ENCODE assay signal across 15 cellular contexts in the genomic region with DNA sequence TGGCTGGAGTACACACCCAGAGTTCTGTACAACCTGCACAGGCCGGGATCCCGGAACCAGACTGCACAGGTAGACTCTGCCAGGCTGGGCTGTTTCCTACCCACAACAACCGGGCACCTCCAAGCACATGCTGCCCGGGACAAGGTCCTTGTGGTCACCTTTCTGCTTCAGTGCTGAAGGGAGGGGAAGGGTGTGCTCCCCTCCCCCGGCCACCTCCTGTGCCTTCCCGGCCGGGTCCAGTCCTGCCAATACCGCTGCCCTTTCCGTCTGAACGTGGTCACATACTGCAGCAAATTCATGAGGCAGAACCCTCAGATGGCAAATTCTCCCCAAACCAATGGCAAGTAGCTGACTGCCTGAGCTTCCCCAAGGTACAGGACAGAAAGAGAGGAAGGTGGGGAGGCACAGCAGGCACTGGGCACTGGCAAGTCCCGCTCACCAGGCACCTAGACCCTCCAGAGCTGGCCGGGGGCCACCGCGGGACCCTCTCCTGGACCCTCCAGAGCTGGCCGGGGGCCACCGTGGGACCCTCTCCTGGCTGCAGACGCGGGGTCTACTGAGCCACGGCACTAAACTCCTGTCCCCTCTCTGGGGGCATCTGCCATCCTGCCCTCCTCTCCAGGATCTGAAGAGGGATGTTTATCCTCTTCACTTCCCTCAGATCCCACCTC. TPM values are rescaled to one million over a fixed set of nuclear protein-coding genes. Genes with fewer than 3 reads are reported as not detected.
DNase-seq lines count a peak whose midpoint lies in the region; ATAC-seq, FAIRE-seq and TF ChIP-seq lines count a peak whose summit lies in the region.
"Had no signal": no experiment of that assay in that cellular context is flagged by ENCODE, and none has a peak within 500 bp of the region (broad histone marks: within the 10 kb centered on the region; RNA-seq: fewer than 3 reads in every experiment).

No MANE protein-coding gene starts in this region.

- CTCF ChIA-PET in HepG2 (lab: Yijun Ruan, JAX; ENCODE audit: low intra/inter-chr PET ratio, low total read pairs) (no interaction called here), MCF 10A (lab: Yijun Ruan, JAX) (interaction anchor here (0.7 kb wide), 1 partner anchor 25 kb away, joined by 3 read pairs; no protein-coding TSS in a partner anchor)

- no peaks in the 10 kb centered on the region for H3K27me3 ChIP-seq in HepG2 (ENCODE audit: control insufficient read depth in 1 of 2, insufficient read depth in 2 of 2, low read length in 2 of 2)
- H3K27me3 ChIP-seq: cardiac muscle cell had no signal

- peak overlapping the region; percentile 51 for H3K4me2 ChIP-seq in HepG2 (ENCODE audit: low read depth, low read length)
- H3K4me2 ChIP-seq: KMS-11, SK-N-SH had no signal

- TF ChIP-seq POLR2A in HepG2 (IDR thresholded peaks at IDR 0.05; ENCODE audit: insufficient read depth in 1 of 2, low read depth in 2 of 2, low read length in 2 of 2), result no peak

- no peaks in the 10 kb centered on the region for H3K27me3 Mint-ChIP-seq in activated naive CD8-positive, alpha-beta T cell treated with anti-CD3 and anti-CD28 coated beads for 36 hours
- no peaks in the 10 kb centered on the region for H3K27me3 Mint-ChIP-seq in MCF 10A (ENCODE audit: insufficient read depth, unreplicated experiment)

- H3K4me3 ChIP-seq in GM12865 (ENCODE audit: low read depth, low read length) (peak overlapping the region; percentile 58), HepG2 (replicated peaks in 1 of 3; ENCODE audit: insufficient read depth in 1 of 3, low read depth in 2 of 3, low read length in 3 of 3) (no peak overlapping the region)
- H3K4me3 ChIP-seq: cardiac muscle cell, HAP-1 had no signal

- peak overlapping the region; percentile 38 for H3K27ac Mint-ChIP-seq in activated naive CD8-positive, alpha-beta T cell treated with anti-CD3 and anti-CD28 coated beads for 36 hours
- peak overlapping the region; percentile 95 for H3K27ac Mint-ChIP-seq in stimulated activated effector memory CD8-positive, alpha-beta T cell treated with anti-CD3 and anti-CD28 coated beads, Interleukin-12 subunit alpha, Interleukin-12 subunit beta, amount 100 ng/mL, for 72 hours
- no peak overlapping the region for H3K27ac Mint-ChIP-seq in MCF 10A (ENCODE audit: low read depth, unreplicated experiment)

- peak; percentile 47 for ATAC-seq in HepG2
- no peak for ATAC-seq in stimulated activated effector memory CD8-positive, alpha-beta T cell treated with anti-CD3 and anti-CD28 coated beads, Interleukin-12 subunit alpha, Interleukin-12 subunit beta, amount 100 ng/mL, for 72 hours

- H3K4me1 ChIP-seq in HepG2 (ENCODE audit: insufficient read depth, low read length), result peaks cover 76% of the 10 kb centered on the region
- H3K4me1 ChIP-seq: HAP-1 had no signal

- no peak for TF ChIP-seq RAD21 in HepG2 (CRISPR knock-in tag; IDR thresholded peaks at IDR 0.05)

- no TSS peak for BruUV-seq in HepG2 (replicated peaks; lab: Mats Ljungman, UMichigan)
- no TSS peak for BruUV-seq in MCF 10A (replicated peaks; lab: Mats Ljungman, UMichigan)

- H3K36me3 ChIP-seq in HepG2 (replicated peaks in 1 of 2; ENCODE audit: control insufficient read depth in 1 of 2, insufficient read depth in 2 of 2, low read length in 2 of 2), result no peaks in the 10 kb centered on the region; a peak in 2 of 5 replicates
- H3K36me3 ChIP-seq: cardiac muscle cell had no signal

- H3K36me3 Mint-ChIP-seq in activated naive CD8-positive, alpha-beta T cell treated with anti-CD3 and anti-CD28 coated beads for 36 hours, result no peaks in the 10 kb centered on the region
- H3K36me3 Mint-ChIP-seq in stimulated activated effector memory CD8-positive, alpha-beta T cell treated with anti-CD3 and anti-CD28 coated beads, Interleukin-12 subunit alpha, Interleukin-12 subunit beta, amount 100 ng/mL, for 72 hours, result peaks cover 16% of the 10 kb centered on the region
- H3K36me3 Mint-ChIP-seq in MCF 10A (ENCODE audit: insufficient read depth, unreplicated experiment), result no peaks in the 10 kb centered on the region

- peaks cover 4% of the 10 kb centered on the region for H3K9me3 Mint-ChIP-seq in activated naive CD8-positive, alpha-beta T cell treated with anti-CD3 and anti-CD28 coated beads for 36 hours
- no peaks in the 10 kb centered on the region for H3K9me3 Mint-ChIP-seq in stimulated activated effector memory CD8-positive, alpha-beta T cell treated with anti-CD3 and anti-CD28 coated beads, Interleukin-12 subunit alpha, Interleukin-12 subunit beta, amount 100 ng/mL, for 72 hours
- no peaks in the 10 kb centered on the region for H3K9me3 Mint-ChIP-seq in MCF 10A (ENCODE audit: unreplicated experiment)
- H3K9me3 Mint-ChIP-seq: nephron had no signal

- DNase-seq in GM12865 (ENCODE audit: low read depth), result no peak
- DNase-seq in activated naive CD8-positive, alpha-beta T cell treated with anti-CD3 and anti-CD28 coated beads for 36 hours, result no peak
- DNase-seq in HepG2 (ENCODE audit: low spot score), result no peak
- DNase-seq in stimulated activated effector memory CD8-positive, alpha-beta T cell treated with anti-CD3 and anti-CD28 coated beads, Interleukin-12 subunit alpha, Interleukin-12 subunit beta, amount 100 ng/mL, for 72 hours (ENCODE audit: low spot score in 2 of 2), result no peak
- DNase-seq in nucleus accumbens (lab: John Stamatoyannopoulos, UW), result no peak
- no peak for DNase-seq in effector CD4-positive, alpha-beta T cell
- DNase-seq in MCF 10A (ENCODE audit: unreplicated experiment), result no peak
- no peak for DNase-seq in SK-N-DZ (ENCODE audit: low spot score)
- DNase-seq: NCI-H526 treated with DMSO at 0.1 percent for 48 hours, SK-N-SH, T1000 had no signal

- peak overlapping the region; percentile 9 for H3K27ac ChIP-seq in HepG2 (ENCODE audit: extremely low read length, insufficient read depth, low read length)
- H3K27ac ChIP-seq: cardiac muscle cell, KMS-11 had no signal

- peak overlapping the region; percentile 12; the same call in 1 of the 2 replicates for H3K9ac ChIP-seq in HepG2 (ENCODE audit: insufficient read depth, low read depth, low read length)
- H3K9ac ChIP-seq: KMS-11, SK-N-SH had no signal

- FAIRE-seq in HepG2 (lab: Jason Lieb, UNC), result no peak

- in situ Hi-C loops in HepG2 (cut with HindIII; ENCODE audit: extremely low pct_ligation_motif_present, low pct_unique_long_range_greater_than_20kb), result no loop called here

- WGBS in HepG2 (ENCODE audit: low lambda C conversion rate), result 85% methylated on average over 14 of the region's 19 CpGs

- intact Hi-C loops in HepG2 (cut with micrococcal nuclease; ENCODE audit: unreplicated experiment) (no loop called here), MCF 10A (cut with micrococcal nuclease) (no loop called here)

- no peak overlapping the region for H3K4me3 Mint-ChIP-seq in activated naive CD8-positive, alpha-beta T cell treated with anti-CD3 and anti-CD28 coated beads for 36 hours
- peak overlapping the region; percentile 55 for H3K4me3 Mint-ChIP-seq in stimulated activated effector memory CD8-positive, alpha-beta T cell treated with anti-CD3 and anti-CD28 coated beads, Interleukin-12 subunit alpha, Interleukin-12 subunit beta, amount 100 ng/mL, for 72 hours
- H3K4me3 Mint-ChIP-seq in MCF 10A (ENCODE audit: unreplicated experiment), result no peak overlapping the region

- H4K20me1 ChIP-seq in HepG2 (ENCODE audit: insufficient read depth, low read length), result no peaks in the 10 kb centered on the region

- no peaks in the 10 kb centered on the region for H3K79me2 ChIP-seq in HepG2 (ENCODE audit: insufficient read depth, low read length)

- no peak for TF ChIP-seq CTCF in GM12865 (IDR thresholded peaks at IDR 0.05; ENCODE audit: insufficient read depth, low read depth, low read length, missing control alignments)
- no peak for TF ChIP-seq CTCF in HepG2 (CRISPR knock-in tag; IDR thresholded peaks at IDR 0.05)
- TF ChIP-seq CTCF in MCF 10A (IDR thresholded peaks at IDR 0.05; ENCODE audit: unreplicated experiment), result no peak

- peaks cover 22% of the 10 kb centered on the region for H3K4me1 Mint-ChIP-seq in activated naive CD8-positive, alpha-beta T cell treated with anti-CD3 and anti-CD28 coated beads for 36 hours
- H3K4me1 Mint-ChIP-seq in stimulated activated effector memory CD8-positive, alpha-beta T cell treated with anti-CD3 and anti-CD28 coated beads, Interleukin-12 subunit alpha, Interleukin-12 subunit beta, amount 100 ng/mL, for 72 hours, result peaks cover 34% of the 10 kb centered on the region
- H3K4me1 Mint-ChIP-seq in MCF 10A (ENCODE audit: insufficient read depth, unreplicated experiment), result no peaks in the 10 kb centered on the region
- H3K4me1 Mint-ChIP-seq: nephron had no signal

- H3K9me3 ChIP-seq in HepG2 (ENCODE audit: low read length), result peaks cover 7% of the 10 kb centered on the region; the same call in 1 of the 2 replicates
- H3K9me3 ChIP-seq: SK-N-SH had no signal

- no peak overlapping the region for H2AFZ ChIP-seq in HepG2 (ENCODE audit: low read length)

- POLR2A ChIA-PET in HepG2 (lab: Yijun Ruan, JAX), result interaction anchor here (0.7 to 1.2 kb wide), 2 partner anchors 8 to 22 kb away, joined by 3 read pairs; a partner anchor contains a TSS
- POLR2A ChIA-PET in MCF 10A (lab: Yijun Ruan, JAX), result no interaction called here

- TF ChIP-seq EP300 in HepG2 (IDR thresholded peaks at IDR 0.05; ENCODE audit: low read depth in 2 of 2, low read length in 2 of 2) (no peak), HepG2 (CRISPR knock-in tag; IDR thresholded peaks at IDR 0.05; ENCODE audit: borderline replicate concordance) (no peak)

RNA-seq across cellular contexts. Expression of a gene that starts 22.8 kb away (rescaled TPM):
- total RNA-seq in activated naive CD8-positive, alpha-beta T cell treated with anti-CD3 and anti-CD28 coated beads for 36 hours, result 1 to 10 TPM; 3.7 to 4.6 TPM
- total RNA-seq in HepG2 (2016; rRNA removed; fragmentation: Illumina TruSeq; extraction: Trizol) (3.3 and 7.3 TPM in 2 replicates), MCF 10A (2022) (3.1 and 5.6 TPM in 2 replicates)
- total RNA-seq in HepG2 (2016; cell fraction: cytosol; rRNA removed; fragmentation: Illumina TruSeq; extraction: Trizol; ENCODE audit: low read depth), result 0.97 and 1.3 TPM in 2 replicates
- total RNA-seq in HepG2 (2016; cell fraction: insoluble cytoplasmic fraction; rRNA removed; fragmentation: Illumina TruSeq; extraction: Trizol), result 2.0 and 8.1 TPM in 2 replicates
- total RNA-seq in HepG2 (2016; cell fraction: membrane; rRNA removed; fragmentation: Illumina TruSeq; extraction: Trizol), result 4.2 and 4.8 TPM in 2 replicates
- total RNA-seq in HepG2 (2016; cell fraction: nucleus; rRNA removed; fragmentation: Illumina TruSeq; extraction: Trizol), result 6.5 and 9.2 TPM in 2 replicates
- 20.0 and 26.7 TPM in 2 replicates for polyA plus RNA-seq in HepG2 (2011; rRNA removed)
- polyA plus RNA-seq in HepG2 (2011; cell fraction: cytosol; rRNA removed), result 24.6 and 32.6 TPM in 2 replicates
- 23.0 and 27.0 TPM in 2 replicates for polyA plus RNA-seq in HepG2 (2011; cell fraction: nucleus; rRNA removed)
- polyA plus RNA-seq in HepG2 (2012), result 23.6 and 32.7 TPM in 2 replicates
- 1.1 and 1.6 TPM in 2 replicates for polyA plus RNA-seq in HepG2 (2016; cell fraction: cytosol; fragmentation: Illumina TruSeq; extraction: Trizol; ENCODE audit: low read depth)
- 3.0 and 4.3 TPM in 2 replicates for polyA plus RNA-seq in HepG2 (2016; cell fraction: insoluble cytoplasmic fraction; fragmentation: Illumina TruSeq; extraction: Trizol; ENCODE audit: low read depth)
- 2.7 and 2.9 TPM in 2 replicates for polyA plus RNA-seq in HepG2 (2016; cell fraction: membrane; fragmentation: Illumina TruSeq; extraction: Trizol; ENCODE audit: low read depth)
- polyA plus RNA-seq in HepG2 (2016; cell fraction: nucleus; fragmentation: Illumina TruSeq; extraction: Trizol; ENCODE audit: insufficient read depth, low read depth), result 12.1 and 13.4 TPM in 2 replicates
- polyA minus RNA-seq in HepG2 (2011; rRNA and poly(A)+ RNA removed; ENCODE audit: low replicate concordance), result 35.9 and 121 TPM in 2 replicates
- polyA minus RNA-seq in HepG2 (2011; cell fraction: cytosol; rRNA and poly(A)+ RNA removed), result 22.7 and 26.1 TPM in 2 replicates
- 18.9 and 19.1 TPM in 2 replicates for polyA minus RNA-seq in HepG2 (2011; cell fraction: nucleus; rRNA and poly(A)+ RNA removed)
- 17.8 and 22.8 TPM in 2 replicates for polyA plus RNA-seq in SK-N-DZ (2014; cell fraction: cytosol; rRNA removed)
- 9.9 and 11.3 TPM in 2 replicates for polyA plus RNA-seq in SK-N-DZ (2014; cell fraction: nucleus; rRNA removed)

RNA-seq across cellular contexts. Expression of a gene that starts 39.7 kb away (rescaled TPM):
- 1 to 10 TPM; 2.5 to 2.6 TPM for total RNA-seq in activated naive CD8-positive, alpha-beta T cell treated with anti-CD3 and anti-CD28 coated beads for 36 hours
- total RNA-seq in HepG2 (2016; rRNA removed; fragmentation: Illumina TruSeq; extraction: Trizol), result 0.24 TPM in 1 of 2 replicates, not detected in the other
- total RNA-seq in HepG2 (2016; cell fraction: cytosol; rRNA removed; fragmentation: Illumina TruSeq; extraction: Trizol; ENCODE audit: low read depth), result 0.09 TPM in 1 of 2 replicates, not detected in the other
- total RNA-seq in HepG2 (2016; cell fraction: insoluble cytoplasmic fraction; rRNA removed; fragmentation: Illumina TruSeq; extraction: Trizol), result 0.04 TPM in 1 of 2 replicates, not detected in the other
- total RNA-seq in HepG2 (2016; cell fraction: membrane; rRNA removed; fragmentation: Illumina TruSeq; extraction: Trizol), result 0.07 and 0.09 TPM in 2 replicates
- total RNA-seq in HepG2 (2016; cell fraction: nucleus; rRNA removed; fragmentation: Illumina TruSeq; extraction: Trizol), result 0.16 and 0.34 TPM in 2 replicates
- 0.71 and 0.72 TPM in 2 replicates for polyA plus RNA-seq in HepG2 (2011; rRNA removed)
- 0.17 and 0.25 TPM in 2 replicates for polyA plus RNA-seq in HepG2 (2011; cell fraction: cytosol; rRNA removed)
- 7.1 and 9.1 TPM in 2 replicates for polyA plus RNA-seq in HepG2 (2011; cell fraction: nucleus; rRNA removed)
- polyA plus RNA-seq in HepG2 (2012), result 0.39 and 0.59 TPM in 2 replicates
- polyA plus RNA-seq in HepG2 (2016; cell fraction: cytosol; fragmentation: Illumina TruSeq; extraction: Trizol; ENCODE audit: low read depth), result not detected in 2 replicates
- polyA plus RNA-seq in HepG2 (2016; cell fraction: insoluble cytoplasmic fraction; fragmentation: Illumina TruSeq; extraction: Trizol; ENCODE audit: low read depth), result not detected in 2 replicates
- not detected in 2 replicates for polyA plus RNA-seq in HepG2 (2016; cell fraction: membrane; fragmentation: Illumina TruSeq; extraction: Trizol; ENCODE audit: low read depth)
- 0.44 and 0.51 TPM in 2 replicates for polyA plus RNA-seq in HepG2 (2016; cell fraction: nucleus; fragmentation: Illumina TruSeq; extraction: Trizol; ENCODE audit: insufficient read depth, low read depth)
- 0.23 and 0.68 TPM in 2 replicates for polyA minus RNA-seq in HepG2 (2011; rRNA and poly(A)+ RNA removed; ENCODE audit: low replicate concordance)
- not detected in 2 replicates for polyA minus RNA-seq in HepG2 (2011; cell fraction: cytosol; rRNA and poly(A)+ RNA removed)
- polyA minus RNA-seq in HepG2 (2011; cell fraction: nucleus; rRNA and poly(A)+ RNA removed), result 0.99 and 1.5 TPM in 2 replicates
- total RNA-seq in MCF 10A (2022), result 0.40 and 0.47 TPM in 2 replicates
- 0.56 and 1.0 TPM in 2 replicates for polyA plus RNA-seq in SK-N-DZ (2014; cell fraction: cytosol; rRNA removed)
- 1.8 and 3.1 TPM in 2 replicates for polyA plus RNA-seq in SK-N-DZ (2014; cell fraction: nucleus; rRNA removed)

RNA-seq across cellular contexts. Expression of a gene that starts 43.2 kb away (rescaled TPM):
- total RNA-seq in activated naive CD8-positive, alpha-beta T cell treated with anti-CD3 and anti-CD28 coated beads for 36 hours, result 10 to 100 TPM; 54.9 to 58.4 TPM
- total RNA-seq in HepG2 (2016; rRNA removed; fragmentation: Illumina TruSeq; extraction: Trizol) (14.3 and 15.5 TPM in 2 replicates), MCF 10A (2022) (79.6 and 99.8 TPM in 2 replicates)
- total RNA-seq in HepG2 (2016; cell fraction: cytosol; rRNA removed; fragmentation: Illumina TruSeq; extraction: Trizol; ENCODE audit: low read depth), result 12.3 and 14.3 TPM in 2 replicates
- 14.3 and 15.2 TPM in 2 replicates for total RNA-seq in HepG2 (2016; cell fraction: insoluble cytoplasmic fraction; rRNA removed; fragmentation: Illumina TruSeq; extraction: Trizol)
- total RNA-seq in HepG2 (2016; cell fraction: membrane; rRNA removed; fragmentation: Illumina TruSeq; extraction: Trizol), result 10.2 and 12.2 TPM in 2 replicates
- 7.5 and 8.0 TPM in 2 replicates for total RNA-seq in HepG2 (2016; cell fraction: nucleus; rRNA removed; fragmentation: Illumina TruSeq; extraction: Trizol)
- 20.7 and 23.7 TPM in 2 replicates for polyA plus RNA-seq in HepG2 (2011; rRNA removed)
- polyA plus RNA-seq in HepG2 (2011; cell fraction: cytosol; rRNA removed), result 15.2 and 22.5 TPM in 2 replicates
- 21.9 and 25.0 TPM in 2 replicates for polyA plus RNA-seq in HepG2 (2011; cell fraction: nucleus; rRNA removed)
- 23.5 and 27.9 TPM in 2 replicates for polyA plus RNA-seq in HepG2 (2012)
- 13.6 and 17.3 TPM in 2 replicates for polyA plus RNA-seq in HepG2 (2016; cell fraction: cytosol; fragmentation: Illumina TruSeq; extraction: Trizol; ENCODE audit: low read depth)
- 33.8 and 40.9 TPM in 2 replicates for polyA plus RNA-seq in HepG2 (2016; cell fraction: insoluble cytoplasmic fraction; fragmentation: Illumina TruSeq; extraction: Trizol; ENCODE audit: low read depth)
- 21.2 and 22.5 TPM in 2 replicates for polyA plus RNA-seq in HepG2 (2016; cell fraction: membrane; fragmentation: Illumina TruSeq; extraction: Trizol; ENCODE audit: low read depth)
- 37.8 and 46.2 TPM in 2 replicates for polyA plus RNA-seq in HepG2 (2016; cell fraction: nucleus; fragmentation: Illumina TruSeq; extraction: Trizol; ENCODE audit: insufficient read depth, low read depth)
- polyA minus RNA-seq in HepG2 (2011; rRNA and poly(A)+ RNA removed; ENCODE audit: low replicate concordance), result 11.3 and 29.3 TPM in 2 replicates
- 7.8 and 9.6 TPM in 2 replicates for polyA minus RNA-seq in HepG2 (2011; cell fraction: cytosol; rRNA and poly(A)+ RNA removed)
- 6.8 and 7.5 TPM in 2 replicates for polyA minus RNA-seq in HepG2 (2011; cell fraction: nucleus; rRNA and poly(A)+ RNA removed)
- 13.5 and 18.0 TPM in 2 replicates for polyA plus RNA-seq in SK-N-DZ (2014; cell fraction: cytosol; rRNA removed)
- 11.6 and 16.5 TPM in 2 replicates for polyA plus RNA-seq in SK-N-DZ (2014; cell fraction: nucleus; rRNA removed)

RNA-seq across cellular contexts. Expression of a gene that starts 43.9 kb away (rescaled TPM):
- total RNA-seq in activated naive CD8-positive, alpha-beta T cell treated with anti-CD3 and anti-CD28 coated beads for 36 hours, result 1 to 10 TPM; 3.2 to 3.4 TPM
- 4.7 and 6.6 TPM in 2 replicates for total RNA-seq in HepG2 (2016; rRNA removed; fragmentation: Illumina TruSeq; extraction: Trizol)
- total RNA-seq in HepG2 (2016; cell fraction: cytosol; rRNA removed; fragmentation: Illumina TruSeq; extraction: Trizol; ENCODE audit: low read depth), result 19.7 and 24.4 TPM in 2 replicates
- 5.0 and 7.1 TPM in 2 replicates for total RNA-seq in HepG2 (2016; cell fraction: insoluble cytoplasmic fraction; rRNA removed; fragmentation: Illumina TruSeq; extraction: Trizol)
- 13.1 and 14.3 TPM in 2 replicates for total RNA-seq in HepG2 (2016; cell fraction: membrane; rRNA removed; fragmentation: Illumina TruSeq; extraction: Trizol)
- 3.3 and 3.9 TPM in 2 replicates for total RNA-seq in HepG2 (2016; cell fraction: nucleus; rRNA removed; fragmentation: Illumina TruSeq; extraction: Trizol)
- 8.1 and 9.4 TPM in 2 replicates for polyA plus RNA-seq in HepG2 (2011; rRNA removed)
- polyA plus RNA-seq in HepG2 (2011; cell fraction: cytosol; rRNA removed), result 4.3 and 6.7 TPM in 2 replicates
- 19.2 and 23.3 TPM in 2 replicates for polyA plus RNA-seq in HepG2 (2011; cell fraction: nucleus; rRNA removed)
- 4.5 and 5.2 TPM in 2 replicates for polyA plus RNA-seq in HepG2 (2012)
- polyA plus RNA-seq in HepG2 (2016; cell fraction: cytosol; fragmentation: Illumina TruSeq; extraction: Trizol; ENCODE audit: low read depth), result 24.9 and 29.6 TPM in 2 replicates
- polyA plus RNA-seq in HepG2 (2016; cell fraction: insoluble cytoplasmic fraction; fragmentation: Illumina TruSeq; extraction: Trizol; ENCODE audit: low read depth), result 3.9 and 6.6 TPM in 2 replicates
- 12.1 and 14.0 TPM in 2 replicates for polyA plus RNA-seq in HepG2 (2016; cell fraction: membrane; fragmentation: Illumina TruSeq; extraction: Trizol; ENCODE audit: low read depth)
- polyA plus RNA-seq in HepG2 (2016; cell fraction: nucleus; fragmentation: Illumina TruSeq; extraction: Trizol; ENCODE audit: insufficient read depth, low read depth), result 6.7 and 7.6 TPM in 2 replicates
- 5.6 and 7.3 TPM in 2 replicates for polyA minus RNA-seq in HepG2 (2011; rRNA and poly(A)+ RNA removed; ENCODE audit: low replicate concordance)
- polyA minus RNA-seq in HepG2 (2011; cell fraction: cytosol; rRNA and poly(A)+ RNA removed), result 5.0 TPM in 2 replicates
- 6.0 and 9.0 TPM in 2 replicates for polyA minus RNA-seq in HepG2 (2011; cell fraction: nucleus; rRNA and poly(A)+ RNA removed)
- 1.6 and 2.6 TPM in 2 replicates for total RNA-seq in MCF 10A (2022)
- polyA plus RNA-seq in SK-N-DZ (2014; cell fraction: cytosol; rRNA removed), result 3.1 and 3.3 TPM in 2 replicates
- 19.3 and 36.4 TPM in 2 replicates for polyA plus RNA-seq in SK-N-DZ (2014; cell fraction: nucleus; rRNA removed)
